In the genomic region with DNA sequence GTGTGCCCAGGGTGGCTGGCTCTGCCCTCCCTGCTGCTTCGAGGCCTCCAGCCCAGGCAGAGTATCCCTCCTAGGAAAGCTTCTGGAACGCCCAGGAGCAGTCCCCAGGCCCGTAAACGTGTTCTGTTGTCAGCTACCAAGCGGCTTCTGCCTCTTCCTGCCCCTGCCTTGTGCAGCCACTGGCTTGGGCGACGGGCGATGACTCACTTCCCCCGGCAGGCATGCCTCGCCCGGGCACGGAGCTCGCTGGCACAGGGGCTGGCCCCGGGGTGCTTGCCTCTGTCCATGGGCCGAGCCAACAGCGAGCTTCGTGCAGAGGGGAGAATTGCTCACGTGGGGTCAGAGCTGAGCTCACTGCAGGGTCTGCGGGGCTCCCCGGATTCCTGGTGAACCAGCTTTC, we compare ENCODE assay signal across 12 cellular contexts.
DNase-seq lines count a peak whose midpoint lies in the region; ATAC-seq, FAIRE-seq and TF ChIP-seq lines count a peak whose summit lies in the region.
"Had no signal": no experiment of that assay in that cellular context is flagged by ENCODE, and none has a peak within 500 bp of the region (broad histone marks: within the 10 kb centered on the region; RNA-seq: fewer than 3 reads in every experiment).

No MANE protein-coding gene starts in this region.

- intact Hi-C loops in esophagus muscularis mucosa (cut with DNase I), result no loop called here

- peaks cover 2 to 26% (median 13%) of the 10 kb centered on the region in 5 donors for H3K27me3 Mint-ChIP-seq in naive thymus-derived CD8-positive, alpha-beta T cell

- CTCF ChIA-PET in RWPE1 (lab: Yijun Ruan, JAX), result no interaction called here

- no peak for ATAC-seq in naive thymus-derived CD8-positive, alpha-beta T cell
- no peak for ATAC-seq in HG03460 (IDR thresholded peaks at IDR 0.05; ENCODE audit: unreplicated experiment)
- ATAC-seq in GM19023 (IDR thresholded peaks at IDR 0.05; ENCODE audit: unreplicated experiment), result no peak

- peak overlapping the region; percentile 92 for H3K27ac ChIP-seq in RWPE1
- no peak overlapping the region for H3K27ac ChIP-seq in esophagus muscularis mucosa (replicated peaks in 1 of 4)
- H3K27ac ChIP-seq: cardiac muscle cell had no signal

- peaks cover 0 to under 1% (median 0%) of the 10 kb centered on the region in 4 donors for H3K9me3 ChIP-seq in esophagus muscularis mucosa

- FAIRE-seq in urothelium cell line (lab: Jason Lieb, UNC), result peak; percentile 62

- no peaks in the 10 kb centered on the region for H3K9me3 Mint-ChIP-seq in naive thymus-derived CD8-positive, alpha-beta T cell

- TF ChIP-seq EP300 in esophagus muscularis mucosa (IDR thresholded peaks at IDR 0.05), result no peak

- no peaks in the 10 kb centered on the region for H3K36me3 Mint-ChIP-seq in naive thymus-derived CD8-positive, alpha-beta T cell

- H3K4me3 ChIP-seq in esophagus muscularis mucosa, result no peak overlapping the region
- H3K4me3 ChIP-seq: cardiac muscle cell had no signal

- no peaks in the 10 kb centered on the region for H3K4me1 ChIP-seq in esophagus muscularis mucosa

- DNase-seq in HK-2 (ENCODE audit: unreplicated experiment), result peak; percentile 45
- DNase-seq in RWPE1 (ENCODE audit: low spot score), result peak; percentile 86
- DNase-seq in esophagus muscularis mucosa (ENCODE audit: extremely low spot score), result peak; percentile 79
- peak; percentile 91 for DNase-seq in urothelium cell line (ENCODE audit: low spot score)
- DNase-seq in naive thymus-derived CD8-positive, alpha-beta T cell, result no peak
- DNase-seq: hypothalamus, OCI-M1, T-helper 2 cell had no signal

- no peak for TF ChIP-seq CTCF in RWPE1 (conservative IDR thresholded peaks at IDR 0.05; ENCODE audit: low read depth)
- TF ChIP-seq CTCF in esophagus muscularis mucosa (IDR thresholded peaks at IDR 0.05), result no peak

- WGBS in esophagus muscularis mucosa, result 93% methylated on average over 16 of the region's 20 CpGs

- H3K4me3 Mint-ChIP-seq in naive thymus-derived CD8-positive, alpha-beta T cell, result no peak overlapping the region
- H3K4me3 Mint-ChIP-seq: neural crest cell had no signal

- H3K36me3 ChIP-seq in esophagus muscularis mucosa, result no peaks in the 10 kb centered on the region
- H3K36me3 ChIP-seq: cardiac muscle cell had no signal

- no peak for TF ChIP-seq POLR2A in esophagus muscularis mucosa (IDR thresholded peaks at IDR 0.05; ENCODE audit: low read depth)

- POLR2A ChIA-PET in RWPE1 (lab: Yijun Ruan, JAX; ENCODE audit: low non-redundant PET), result interaction anchor here (0.5 to 0.6 kb wide), 2 partner anchors 43 to 671 kb away, joined by 3 to 7 read pairs; no protein-coding TSS in a partner anchor
- POLR2A ChIA-PET in naive thymus-derived CD8-positive, alpha-beta T cell (lab: Charles Lee), result no interaction called here

- no peak overlapping the region for H3K27ac Mint-ChIP-seq in naive thymus-derived CD8-positive, alpha-beta T cell

- no peaks in the 10 kb centered on the region for H3K27me3 ChIP-seq in esophagus muscularis mucosa
- H3K27me3 ChIP-seq: cardiac muscle cell had no signal

- no peaks in the 10 kb centered on the region for H3K4me1 Mint-ChIP-seq in naive thymus-derived CD8-positive, alpha-beta T cell
- H3K4me1 Mint-ChIP-seq: neural crest cell had no signal

Comparison
In these comparisons a context has a peak if more than half of its experiments do, and no peak if none do; other contexts are left out.
1. DNase-seq: peak in HK-2 (single experiment), RWPE1 (single experiment), esophagus muscularis mucosa (single experiment) and urothelium cell line (single experiment); none in naive thymus-derived CD8-positive, alpha-beta T cell (0 of 10).